Comparison of ENCODE assay signal across 20 cellular contexts in genomic region chr21:14086553-14086952, GRCh38.
DNase-seq lines count a peak whose midpoint lies in the region; ATAC-seq and TF ChIP-seq lines count a peak whose summit lies in the region.
"Had no signal": no experiment of that assay in that cellular context is flagged by ENCODE, and none has a peak within 500 bp of the region (broad histone marks: within the 10 kb centered on the region; RNA-seq: fewer than 3 reads in every experiment).

No MANE protein-coding gene starts in this region.

- peaks cover 9% of the 10 kb centered on the region for H3K36me3 Mint-ChIP-seq in activated CD8-positive, alpha-beta T cell treated with anti-CD3 and anti-CD28 coated beads for 36 hours (ENCODE audit: low read depth)
- H3K36me3 Mint-ChIP-seq in activated CD8-positive, alpha-beta T cell treated with anti-CD3 and anti-CD28 coated beads, Interleukin-2, amount 10 ng/mL, durations not matched to agents 7 days and 5 days (ENCODE audit: low read depth) = peaks cover 22% of the 10 kb centered on the region
- peaks cover 18% of the 10 kb centered on the region for H3K36me3 Mint-ChIP-seq in activated T-helper 1 cell treated with anti-CD3 and anti-CD28 coated beads, Interleukin-12 subunit alpha, Interleukin-12 subunit beta, Interleukin-2, Interleukin-4 antibody, amounts not matched to agents 30 ng/mL and 10 ng/mL and 1 ng/mL, durations not matched to agents 14 hours and 24 hours and 36 hours (ENCODE audit: low read depth)
- H3K36me3 Mint-ChIP-seq: CD8-positive, alpha-beta T cell had no signal

- H3K9me3 Mint-ChIP-seq in activated CD8-positive, alpha-beta T cell treated with anti-CD3 and anti-CD28 coated beads for 36 hours = peaks cover 3% of the 10 kb centered on the region
- H3K9me3 Mint-ChIP-seq in activated CD8-positive, alpha-beta T cell treated with anti-CD3 and anti-CD28 coated beads, Interleukin-2, amount 10 ng/mL, durations not matched to agents 7 days and 5 days (ENCODE audit: insufficient read depth) = peaks cover 3% of the 10 kb centered on the region
- peaks cover 17% of the 10 kb centered on the region for H3K9me3 Mint-ChIP-seq in activated T-helper 1 cell treated with anti-CD3 and anti-CD28 coated beads, Interleukin-12 subunit alpha, Interleukin-12 subunit beta, Interleukin-2, Interleukin-4 antibody, amounts not matched to agents 30 ng/mL and 10 ng/mL and 1 ng/mL, durations not matched to agents 14 hours and 24 hours and 36 hours

- ATAC-seq in activated CD8-positive, alpha-beta T cell treated with anti-CD3 and anti-CD28 coated beads for 36 hours = peak; percentile 72
- ATAC-seq in activated CD8-positive, alpha-beta T cell treated with anti-CD3 and anti-CD28 coated beads, Interleukin-2, amount 10 ng/mL, durations not matched to agents 7 days and 5 days = no peak
- ATAC-seq in GM19463 (IDR thresholded peaks at IDR 0.05; ENCODE audit: unreplicated experiment) (peak; percentile 81), HG02884 (IDR thresholded peaks at IDR 0.05; ENCODE audit: unreplicated experiment) (peak; percentile 56)
- ATAC-seq: CD8-positive, alpha-beta T cell; mucosa of descending colon; sciatic nerve had no signal

- CTCF ChIA-PET in activated CD8-positive, alpha-beta T cell treated with anti-CD3 and anti-CD28 coated beads for 36 hours (lab: Charles Lee) = no interaction called here
- CTCF ChIA-PET in activated CD8-positive, alpha-beta T cell treated with anti-CD3 and anti-CD28 coated beads, Interleukin-2, amount 10 ng/mL, durations not matched to agents 7 days and 5 days (lab: Charles Lee) = no interaction called here

- POLR2A ChIA-PET in activated CD8-positive, alpha-beta T cell treated with anti-CD3 and anti-CD28 coated beads for 36 hours (lab: Charles Lee) = no interaction called here
- POLR2A ChIA-PET in activated CD8-positive, alpha-beta T cell treated with anti-CD3 and anti-CD28 coated beads, Interleukin-2, amount 10 ng/mL, durations not matched to agents 7 days and 5 days (lab: Charles Lee) = no interaction called here

- H3K4me1 Mint-ChIP-seq in activated CD8-positive, alpha-beta T cell treated with anti-CD3 and anti-CD28 coated beads for 36 hours (ENCODE audit: low read depth) = peaks cover 18% of the 10 kb centered on the region
- peaks cover 4% of the 10 kb centered on the region for H3K4me1 Mint-ChIP-seq in activated CD8-positive, alpha-beta T cell treated with anti-CD3 and anti-CD28 coated beads, Interleukin-2, amount 10 ng/mL, durations not matched to agents 7 days and 5 days (ENCODE audit: low read depth)
- peaks cover 33% of the 10 kb centered on the region for H3K4me1 Mint-ChIP-seq in activated T-helper 1 cell treated with anti-CD3 and anti-CD28 coated beads, Interleukin-12 subunit alpha, Interleukin-12 subunit beta, Interleukin-2, Interleukin-4 antibody, amounts not matched to agents 30 ng/mL and 10 ng/mL and 1 ng/mL, durations not matched to agents 14 hours and 24 hours and 36 hours (ENCODE audit: low read depth)

- no peaks in the 10 kb centered on the region for H3K27me3 Mint-ChIP-seq in activated CD8-positive, alpha-beta T cell treated with anti-CD3 and anti-CD28 coated beads for 36 hours
- no peaks in the 10 kb centered on the region for H3K27me3 Mint-ChIP-seq in activated CD8-positive, alpha-beta T cell treated with anti-CD3 and anti-CD28 coated beads, Interleukin-2, amount 10 ng/mL, durations not matched to agents 7 days and 5 days (ENCODE audit: low read depth)
- H3K27me3 Mint-ChIP-seq in activated T-helper 1 cell treated with anti-CD3 and anti-CD28 coated beads, Interleukin-12 subunit alpha, Interleukin-12 subunit beta, Interleukin-2, Interleukin-4 antibody, amounts not matched to agents 30 ng/mL and 10 ng/mL and 1 ng/mL, durations not matched to agents 14 hours and 24 hours and 36 hours (ENCODE audit: insufficient read depth) = no peaks in the 10 kb centered on the region

- no peak for DNase-seq in activated CD8-positive, alpha-beta T cell treated with anti-CD3 and anti-CD28 coated beads for 36 hours
- no peak for DNase-seq in activated CD8-positive, alpha-beta T cell treated with anti-CD3 and anti-CD28 coated beads, Interleukin-2, amount 10 ng/mL, durations not matched to agents 7 days and 5 days
- DNase-seq in activated T-helper 1 cell treated with anti-CD3 and anti-CD28 coated beads, Interleukin-12 subunit alpha, Interleukin-12 subunit beta, Interleukin-2, Interleukin-4 antibody, amounts not matched to agents 30 ng/mL and 10 ng/mL and 1 ng/mL, durations not matched to agents 14 hours and 24 hours and 36 hours (ENCODE audit: low spot score) = no peak
- DNase-seq in NCI-H2196 (lab: John Stamatoyannopoulos, UW; ENCODE audit: unreplicated experiment) = no peak
- DNase-seq in stimulated activated CD4-positive, alpha-beta T cell treated with anti-CD3 and anti-CD28 coated beads, Interleukin-4, amount 100 ng/mL, for 24 hours = no peak
- no peak for DNase-seq in UCSD-AML1 (lab: John Stamatoyannopoulos, UW; ENCODE audit: unreplicated experiment)
- DNase-seq: activated CD4-positive, CD25-positive, alpha-beta regulatory T cell treated with anti-CD3 and anti-CD28 coated beads, Interleukin-2, amount 50 U/mL, for 72 hours; CD8-positive, alpha-beta T cell; colonic mucosa; Kasumi-1; kidney glomerular epithelial cell; mucosa of descending colon; NCI-H146; NCI-H345; nucleus accumbens; SHP77 had no signal

- H3K27ac Mint-ChIP-seq in activated CD8-positive, alpha-beta T cell treated with anti-CD3 and anti-CD28 coated beads for 36 hours = peak overlapping the region; percentile 75
- no peak overlapping the region for H3K27ac Mint-ChIP-seq in activated CD8-positive, alpha-beta T cell treated with anti-CD3 and anti-CD28 coated beads, Interleukin-2, amount 10 ng/mL, durations not matched to agents 7 days and 5 days
- H3K27ac Mint-ChIP-seq in activated T-helper 1 cell treated with anti-CD3 and anti-CD28 coated beads, Interleukin-12 subunit alpha, Interleukin-12 subunit beta, Interleukin-2, Interleukin-4 antibody, amounts not matched to agents 30 ng/mL and 10 ng/mL and 1 ng/mL, durations not matched to agents 14 hours and 24 hours and 36 hours = peak overlapping the region; percentile 90
- H3K27ac Mint-ChIP-seq: CD8-positive, alpha-beta T cell; T-helper 2 cell treated with Interferon-gamma antibody and Interleukin-4, amounts not matched to agents 5 μg/mL and 100 μg/mL, for 36 hours had no signal

- TF ChIP-seq CTCF in activated CD8-positive, alpha-beta T cell treated with anti-CD3 and anti-CD28 coated beads for 36 hours (IDR thresholded peaks at IDR 0.05) = no peak

- H3K4me3 Mint-ChIP-seq in activated CD8-positive, alpha-beta T cell treated with anti-CD3 and anti-CD28 coated beads for 36 hours = no peak overlapping the region
- no peak overlapping the region for H3K4me3 Mint-ChIP-seq in activated CD8-positive, alpha-beta T cell treated with anti-CD3 and anti-CD28 coated beads, Interleukin-2, amount 10 ng/mL, durations not matched to agents 7 days and 5 days
- H3K4me3 Mint-ChIP-seq in activated T-helper 1 cell treated with anti-CD3 and anti-CD28 coated beads, Interleukin-12 subunit alpha, Interleukin-12 subunit beta, Interleukin-2, Interleukin-4 antibody, amounts not matched to agents 30 ng/mL and 10 ng/mL and 1 ng/mL, durations not matched to agents 14 hours and 24 hours and 36 hours = no peak overlapping the region
- H3K4me3 Mint-ChIP-seq: CD8-positive, alpha-beta T cell; T-helper 2 cell treated with Interferon-gamma antibody and Interleukin-4, amounts not matched to agents 5 μg/mL and 100 μg/mL, for 36 hours had no signal

- intact Hi-C loops in activated CD8-positive, alpha-beta T cell treated with anti-CD3 and anti-CD28 coated beads for 36 hours (cut with micrococcal nuclease) = no loop called here
- intact Hi-C loops in activated T-helper 1 cell treated with anti-CD3 and anti-CD28 coated beads, Interleukin-12 subunit alpha, Interleukin-12 subunit beta, Interleukin-2, Interleukin-4 antibody, amounts not matched to agents 30 ng/mL and 10 ng/mL and 1 ng/mL, durations not matched to agents 14 hours and 24 hours and 36 hours (cut with micrococcal nuclease) = loop anchor here (1.0 to 10.0 kb wide), 5 partner anchors 59 to 1646 kb away; partner anchors contain the start of genes HSPA13, LIPI and RBM11
